Comparison of ENCODE assay signal across 22 cellular contexts in the genomic region with DNA sequence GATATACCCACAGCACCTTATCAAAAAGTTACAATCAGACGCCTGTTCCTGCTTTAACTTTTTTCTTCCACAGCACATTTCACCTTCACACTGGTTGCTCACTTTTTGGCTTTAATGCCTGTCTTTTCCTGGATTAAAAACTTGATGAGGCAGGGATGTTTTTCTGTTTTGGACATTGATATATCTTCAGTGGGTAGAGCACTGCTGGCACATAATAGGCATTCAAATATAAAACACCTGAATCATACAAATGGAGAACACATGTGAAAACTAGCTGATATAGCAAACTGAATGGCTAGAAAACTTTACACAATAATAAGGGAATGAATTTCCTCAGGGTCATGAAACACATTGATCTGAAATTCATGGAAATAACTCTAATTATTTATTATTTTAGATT.
"Had no signal": no experiment of that assay in that cellular context is flagged by ENCODE, and none has a peak within 500 bp of the region (broad histone marks: within the 10 kb centered on the region; RNA-seq: fewer than 3 reads in every experiment).

No MANE protein-coding gene starts in this region.

- H2AFZ ChIP-seq: hepatocyte, parathyroid adenoma had no signal

- H3K4me3 ChIP-seq: esophagus muscularis mucosa, hepatocyte, psoas muscle, right lobe of liver, suprapubic skin, thyroid gland, upper lobe of right lung, vagina had no signal

- H3K4me1 ChIP-seq: psoas muscle, right lobe of liver had no signal

- DNase-seq: effector memory CD8-positive, alpha-beta T cell; foreskin melanocyte; head of caudate nucleus; kidney; left cardiac atrium; mammary epithelial cell; natural killer cell; occipital lobe; psoas muscle; retina; right lobe of liver; stimulated activated CD4-positive, alpha-beta T cell treated with anti-CD3 and anti-CD28 coated beads, Interleukin-4, amount 100 ng/mL, for 1 hour; stimulated activated CD8-positive, alpha-beta memory T cell treated with anti-CD3 and anti-CD28 coated beads, Interleukin-4, amount 100 ng/mL, for 48 hours; stimulated activated naive CD8-positive, alpha-beta T cell treated with anti-CD3 and anti-CD28 coated beads, Interleukin-15, Interleukin-2, amounts not matched to agents 100 U/mL and 50 U/mL, for 24 hours; upper lobe of right lung had no signal

- H3K27ac Mint-ChIP-seq: effector memory CD8-positive, alpha-beta T cell; natural killer cell; stimulated activated effector memory CD8-positive, alpha-beta T cell treated with anti-CD3 and anti-CD28 coated beads, Interleukin-12 subunit alpha, Interleukin-12 subunit beta, amount 100 ng/mL, for 72 hours had no signal

- ATAC-seq: effector memory CD8-positive, alpha-beta T cell; left cardiac atrium; natural killer cell; right lobe of liver; stimulated activated effector memory CD8-positive, alpha-beta T cell treated with anti-CD3 and anti-CD28 coated beads, Interleukin-12 subunit alpha, Interleukin-12 subunit beta, amount 100 ng/mL, for 72 hours; stimulated activated naive CD8-positive, alpha-beta T cell treated with anti-CD3 and anti-CD28 coated beads, Interleukin-15, Interleukin-2, amounts not matched to agents 100 U/mL and 50 U/mL, for 24 hours had no signal

- H3K27ac ChIP-seq: esophagus muscularis mucosa, hepatocyte, parathyroid adenoma, psoas muscle, right lobe of liver, suprapubic skin, thyroid gland, upper lobe of right lung, vagina had no signal

- H3K4me3 Mint-ChIP-seq: effector memory CD8-positive, alpha-beta T cell; natural killer cell; stimulated activated effector memory CD8-positive, alpha-beta T cell treated with anti-CD3 and anti-CD28 coated beads, Interleukin-12 subunit alpha, Interleukin-12 subunit beta, amount 100 ng/mL, for 72 hours had no signal

- H3K9me3 ChIP-seq: psoas muscle, right lobe of liver, suprapubic skin, thyroid gland, upper lobe of right lung, vagina had no signal

- H3K36me3 ChIP-seq: esophagus muscularis mucosa, right lobe of liver, suprapubic skin, thyroid gland, upper lobe of right lung, vagina had no signal

- H3K36me3 Mint-ChIP-seq: natural killer cell; stimulated activated effector memory CD8-positive, alpha-beta T cell treated with anti-CD3 and anti-CD28 coated beads, Interleukin-12 subunit alpha, Interleukin-12 subunit beta, amount 100 ng/mL, for 72 hours had no signal

- H3K4me1 Mint-ChIP-seq: natural killer cell; stimulated activated effector memory CD8-positive, alpha-beta T cell treated with anti-CD3 and anti-CD28 coated beads, Interleukin-12 subunit alpha, Interleukin-12 subunit beta, amount 100 ng/mL, for 72 hours had no signal

- H3K9me3 Mint-ChIP-seq: effector memory CD8-positive, alpha-beta T cell; natural killer cell; stimulated activated effector memory CD8-positive, alpha-beta T cell treated with anti-CD3 and anti-CD28 coated beads, Interleukin-12 subunit alpha, Interleukin-12 subunit beta, amount 100 ng/mL, for 72 hours had no signal

- H3K4me2 ChIP-seq: hepatocyte had no signal

- H3K27me3 ChIP-seq: esophagus muscularis mucosa, hepatocyte, right lobe of liver, suprapubic skin, thyroid gland, upper lobe of right lung, vagina had no signal

- H3K9ac ChIP-seq: parathyroid adenoma had no signal
